ENCODE assay signal across 8 cellular contexts in genomic region chr1:184075040-184076029, GRCh38. TPM values are rescaled to one million over a fixed set of nuclear protein-coding genes. Genes with fewer than 3 reads are reported as not detected.
DNase-seq lines count a peak whose midpoint lies in the region; ATAC-seq and TF ChIP-seq lines count a peak whose summit lies in the region.

No MANE protein-coding gene starts in this region.

- DNase-seq in AG08395 (ENCODE audit: low spot score): peak; percentile 76
- peak; percentile 42 for DNase-seq in MV-4-11 (lab: John Stamatoyannopoulos, UW)
- DNase-seq in SHP77 treated with DMSO at 0.1 percent for 48 hours (lab: John Stamatoyannopoulos, UW): peak; percentile 24
- DNase-seq in esophagus squamous epithelium (lab: John Stamatoyannopoulos, UW): no peak
- no peak for DNase-seq in GM19238 (ENCODE audit: insufficient read length, low spot score)

- H3K4me3 ChIP-seq in esophagus squamous epithelium (no peak overlapping the region), neural cell (ENCODE audit: low read length) (no peak overlapping the region)

- no peak for ATAC-seq in HG03378 (IDR thresholded peaks at IDR 0.05; ENCODE audit: unreplicated experiment)

- H2AFZ ChIP-seq in neural cell (ENCODE audit: low read depth, low read length): no peak overlapping the region

- H3K4me1 ChIP-seq in esophagus squamous epithelium: peaks cover 0 to 20% (median 0%) of the 10 kb centered on the region in 3 donors

- H3K27ac ChIP-seq in esophagus squamous epithelium (peak overlapping the region in 3 of 4 donors; percentile 4 to 57 (median 48)), neural cell (ENCODE audit: low read length) (no peak overlapping the region)

- TF ChIP-seq RAD21 in neural cell (conservative IDR thresholded peaks at IDR 0.05): peak; percentile 95

- no peaks in the 10 kb centered on the region for H3K79me2 ChIP-seq in neural cell (replicated peaks; ENCODE audit: insufficient read depth, low read length)

- H3K4me2 ChIP-seq in neural cell (ENCODE audit: low read length): no peak overlapping the region

- TF ChIP-seq CTCF in GM12872 (IDR thresholded peaks at IDR 0.05; ENCODE audit: insufficient read depth, low read depth, low read length) (peak; percentile 55), esophagus squamous epithelium (IDR thresholded peaks at IDR 0.05) (peak; percentile 34 to 81 (median 66)), neural cell (IDR thresholded peaks at IDR 0.05; ENCODE audit: poor library complexity, severe bottlenecking) (peak; percentile 84)

- H3K9me3 ChIP-seq in esophagus squamous epithelium (no peaks in the 10 kb centered on the region), neural cell (ENCODE audit: low read length) (no peaks in the 10 kb centered on the region)

- no peak overlapping the region for H3K9ac ChIP-seq in neural cell (ENCODE audit: low read length)

- H3K9me2 ChIP-seq in neural cell (ENCODE audit: insufficient read depth, low read length): no peaks in the 10 kb centered on the region

- TF ChIP-seq EP300 in neural cell (conservative IDR thresholded peaks at IDR 0.05; ENCODE audit: poor library complexity, severe bottlenecking): no peak

- intact Hi-C loops in esophagus squamous epithelium (cut with DNase I): loop anchor here (5.0 to 10.0 kb wide), 2 partner anchors 147 to 589 kb away; no protein-coding TSS in a partner anchor

- TF ChIP-seq POLR2A in esophagus squamous epithelium (IDR thresholded peaks at IDR 0.05): no peak

- H3K36me3 ChIP-seq in esophagus squamous epithelium (peaks cover 0 to 13% (median 0%) of the 10 kb centered on the region in 3 donors), neural cell (ENCODE audit: insufficient read depth, low read length) (no peaks in the 10 kb centered on the region)

- WGBS in esophagus squamous epithelium, 2 donors: 43 to 58% methylated on average over 4 of the region's 4 CpGs

- no peaks in the 10 kb centered on the region for H4K20me1 ChIP-seq in neural cell (ENCODE audit: insufficient read depth)

- H3F3A ChIP-seq in neural cell (ENCODE audit: insufficient read depth, low read length, poor library complexity, severe bottlenecking): no peaks in the 10 kb centered on the region

- H3K27me3 ChIP-seq in esophagus squamous epithelium (no peaks in the 10 kb centered on the region), neural cell (ENCODE audit: insufficient read depth, low read depth, low read length) (no peaks in the 10 kb centered on the region)

TF ChIP-seq in neural cell, 6 proteins besides CTCF, POLR2A, EP300 and RAD21:
- TF ChIP-seq SMC3 (conservative IDR thresholded peaks at IDR 0.05; ENCODE audit: poor library complexity): peak; percentile 98
- no peak for TF ChIP-seq TAF1 (IDR thresholded peaks at IDR 0.05; ENCODE audit: low read depth)

RNA-seq across cellular contexts. Expression of gene TSEN15, which starts 23.8 kb away (rescaled TPM):
- 10 to 100 TPM; 16.5 to 25.4 (median 22.0) TPM for total RNA-seq in esophagus squamous epithelium
- polyA plus RNA-seq in neural cell: 53.9 and 56.9 TPM in 2 replicates
- polyA minus RNA-seq in neural cell: 37.5 and 44.5 TPM in 2 replicates

RNA-seq across cellular contexts. Expression of gene COLGALT2, which starts 37.8 kb away (rescaled TPM):
- total RNA-seq in esophagus squamous epithelium: 1 to 10 TPM in 1 of 4 donors, under 1 TPM in 3; 0.31 to 1.1 (median 0.66) TPM
- 6.3 and 8.1 TPM in 2 replicates for polyA plus RNA-seq in neural cell
- polyA minus RNA-seq in neural cell: 9.7 and 11.7 TPM in 2 replicates

Comparison
In these comparisons a context has a peak if more than half of its experiments do, and no peak if none do; other contexts are left out.
1. DNase-seq: peak in AG08395 (single experiment), MV-4-11 (single experiment) and SHP77 treated with DMSO at 0.1 percent for 48 hours (single experiment); none in esophagus squamous epithelium (single experiment) and GM19238 (single experiment).
2. Peak in every context shown above with its lines, with median percentiles within 50 percentile points of each other: CTCF ChIP-seq.